8 cellular contexts compared by ENCODE assay signal in genomic region chr16:84726670-84727467, GRCh38. TPM values are rescaled to one million over a fixed set of nuclear protein-coding genes. Genes with fewer than 3 reads are reported as not detected.
DNase-seq lines count a peak whose midpoint lies in the region; ATAC-seq and TF ChIP-seq lines count a peak whose summit lies in the region.

No MANE protein-coding gene starts in this region.

- peaks cover 10% of the 10 kb centered on the region for H3K36me3 Mint-ChIP-seq in stimulated activated effector memory CD8-positive, alpha-beta T cell treated with anti-CD3 and anti-CD28 coated beads, Interleukin-12 subunit alpha, Interleukin-12 subunit beta, amount 100 ng/mL, for 72 hours

- peaks cover 20% of the 10 kb centered on the region for H3K4me1 ChIP-seq in fibroblast of lung (ENCODE audit: control insufficient read depth, extremely low read depth, insufficient read depth, low read length)
- peaks cover 57% of the 10 kb centered on the region for H3K4me1 ChIP-seq in HAP-1

- H3K4me1 Mint-ChIP-seq in stimulated activated effector memory CD8-positive, alpha-beta T cell treated with anti-CD3 and anti-CD28 coated beads, Interleukin-12 subunit alpha, Interleukin-12 subunit beta, amount 100 ng/mL, for 72 hours = peaks cover 67% of the 10 kb centered on the region

- no peak overlapping the region for H2AFZ ChIP-seq in fibroblast of lung (ENCODE audit: low read length)

- H3K27me3 ChIP-seq in fibroblast of lung (ENCODE audit: control insufficient read depth, insufficient read depth, low read length) (no peaks in the 10 kb centered on the region), HAP-1 (ENCODE audit: low read depth) (no peaks in the 10 kb centered on the region)

- in situ Hi-C loops in HAP-1 (cut with MboI; ENCODE audit: low sequenced_read_pairs) = loop anchor here (5.0 kb wide), 3 partner anchors 55 to 220 kb away; no protein-coding TSS in a partner anchor

- no peaks in the 10 kb centered on the region for H3K36me3 ChIP-seq in fibroblast of lung (ENCODE audit: control insufficient read depth, insufficient read depth, low read length)
- no peaks in the 10 kb centered on the region for H3K36me3 ChIP-seq in HAP-1 (replicated peaks)

- no peak for TF ChIP-seq CTCF in fibroblast of lung (conservative IDR thresholded peaks at IDR 0.05 in 1 of 2, IDR thresholded peaks at IDR 0.05 in 1 of 2; ENCODE audit: low read depth in 1 of 2, low read length in 2 of 2)

- ATAC-seq in GM19397 (IDR thresholded peaks at IDR 0.05; ENCODE audit: unreplicated experiment) = peak; percentile 42
- ATAC-seq in stimulated activated effector memory CD8-positive, alpha-beta T cell treated with anti-CD3 and anti-CD28 coated beads, Interleukin-12 subunit alpha, Interleukin-12 subunit beta, amount 100 ng/mL, for 72 hours = peak; percentile 56

- H3K79me2 ChIP-seq in fibroblast of lung (ENCODE audit: control insufficient read depth, insufficient read depth, low read length) = peaks cover 85% of the 10 kb centered on the region

- H3K9me3 ChIP-seq in fibroblast of lung (ENCODE audit: control insufficient read depth, insufficient read depth, low read depth, low read length) (no peaks in the 10 kb centered on the region), HAP-1 (no peaks in the 10 kb centered on the region)

- H3K27ac Mint-ChIP-seq in stimulated activated effector memory CD8-positive, alpha-beta T cell treated with anti-CD3 and anti-CD28 coated beads, Interleukin-12 subunit alpha, Interleukin-12 subunit beta, amount 100 ng/mL, for 72 hours = no peak overlapping the region

- H3K4me3 Mint-ChIP-seq in stimulated activated effector memory CD8-positive, alpha-beta T cell treated with anti-CD3 and anti-CD28 coated beads, Interleukin-12 subunit alpha, Interleukin-12 subunit beta, amount 100 ng/mL, for 72 hours = peak overlapping the region; percentile 30

- H3K9ac ChIP-seq in fibroblast of lung (ENCODE audit: insufficient read depth, low read length) = no peak overlapping the region

- peak; percentile 63 for DNase-seq in NAMALWA (ENCODE audit: low spot score)
- no peak for DNase-seq in fibroblast of lung (ENCODE audit: low read depth in 2 of 2)
- peak in 1 of 2 donors; percentile 55 for DNase-seq in stimulated activated effector memory CD8-positive, alpha-beta T cell treated with anti-CD3 and anti-CD28 coated beads, Interleukin-12 subunit alpha, Interleukin-12 subunit beta, amount 100 ng/mL, for 72 hours (ENCODE audit: low spot score in 2 of 2)
- no peak for DNase-seq in NCI-H187 treated with DMSO at 0.1 percent for 48 hours (lab: John Stamatoyannopoulos, UW)
- no peak for DNase-seq in NCI-H2029 (lab: John Stamatoyannopoulos, UW)
- no peak for DNase-seq in HAP-1 (ENCODE audit: low spot score in 2 of 2)
- no peak for DNase-seq in activated gamma-delta T cell treated with Interleukin-2 at 50 U/mL for 16 hours

- H3K4me3 ChIP-seq in fibroblast of lung (replicated peaks in 1 of 4; ENCODE audit: control extremely low read depth in 1 of 4, insufficient read depth in 1 of 4, low read depth in 3 of 4, low read length in 4 of 4) = no peak overlapping the region
- no peak overlapping the region for H3K4me3 ChIP-seq in HAP-1

- H4K20me1 ChIP-seq in fibroblast of lung (ENCODE audit: control insufficient read depth, extremely low read depth, insufficient read depth, low read length) = no peaks in the 10 kb centered on the region

- H3K27ac ChIP-seq in fibroblast of lung (ENCODE audit: insufficient read depth, low read length) = peak overlapping the region; percentile 44

- H3K4me2 ChIP-seq in fibroblast of lung (ENCODE audit: extremely low read depth, insufficient read depth, low read length) = peak overlapping the region; percentile 44

- no peaks in the 10 kb centered on the region for H3K9me3 Mint-ChIP-seq in stimulated activated effector memory CD8-positive, alpha-beta T cell treated with anti-CD3 and anti-CD28 coated beads, Interleukin-12 subunit alpha, Interleukin-12 subunit beta, amount 100 ng/mL, for 72 hours

RNA-seq across cellular contexts. Expression of gene USP10, which starts 27.1 kb away (rescaled TPM):
- 31.8 and 48.6 TPM in 2 replicates for total RNA-seq in fibroblast of lung
- polyA plus RNA-seq in fibroblast of lung = 59.1 and 70.2 TPM in 2 replicates
- 62.9 and 68.5 TPM in 2 replicates for polyA plus RNA-seq in fibroblast of lung (2012)
- polyA minus RNA-seq in fibroblast of lung (ENCODE audit: low replicate concordance) = 261 and 483 TPM in 2 replicates
